35 cellular contexts compared by ENCODE assay signal in genomic region chr11:78967811-78968210, GRCh38.
"Had no signal": no experiment of that assay in that cellular context is flagged by ENCODE, and none has a peak within 500 bp of the region (broad histone marks: within the 10 kb centered on the region; RNA-seq: fewer than 3 reads in every experiment).

No MANE protein-coding gene starts in this region.

- H3K27ac ChIP-seq: KMS-11 had no signal

- H3K9me3 ChIP-seq: MG63 had no signal

- H3K9ac ChIP-seq: KMS-11 had no signal

- DNase-seq: Karpas-422, Kasumi-1, KG1, MG63, MM.1S, MV-4-11, NCI-H1048, NCI-H1092, NCI-H1092 treated with DMSO at 0.1 percent for 48 hours, NCI-H1105, NCI-H1105 treated with DMSO at 0.1 percent for 48 hours, NCI-H1417, NCI-H1417 treated with DMSO at 0.1 percent for 48 hours, NCI-H1436, NCI-H1436 treated with DMSO at 0.1 percent for 48 hours, NCI-H146, NCI-H1694, NCI-H1694 treated with DMSO at 0.1 percent for 48 hours, NCI-H187, NCI-H187 treated with DMSO at 0.1 percent for 48 hours, NCI-H1930, NCI-H2029, NCI-H2029 treated with DMSO at 0.1 percent for 48 hours, NCI-H2081, NCI-H2081 treated with DMSO at 0.1 percent for 48 hours, NCI-H2107, NCI-H2171, NCI-H2227 treated with DMSO at 0.1 percent for 48 hours, NCI-H226, NCI-H345, NCI-H446, NCI-H446 treated with DMSO at 0.1 percent for 48 hours, NCI-H510A, NCI-H510A treated with DMSO at 0.1 percent for 48 hours had no signal

- H3K4me3 ChIP-seq: MG63 had no signal

- H3K4me2 ChIP-seq: KMS-11 had no signal

- H3K27me3 ChIP-seq: MG63 had no signal

- H3K36me3 ChIP-seq: MG63 had no signal
